ENCODE assay signal across 15 cellular contexts in the genomic region with DNA sequence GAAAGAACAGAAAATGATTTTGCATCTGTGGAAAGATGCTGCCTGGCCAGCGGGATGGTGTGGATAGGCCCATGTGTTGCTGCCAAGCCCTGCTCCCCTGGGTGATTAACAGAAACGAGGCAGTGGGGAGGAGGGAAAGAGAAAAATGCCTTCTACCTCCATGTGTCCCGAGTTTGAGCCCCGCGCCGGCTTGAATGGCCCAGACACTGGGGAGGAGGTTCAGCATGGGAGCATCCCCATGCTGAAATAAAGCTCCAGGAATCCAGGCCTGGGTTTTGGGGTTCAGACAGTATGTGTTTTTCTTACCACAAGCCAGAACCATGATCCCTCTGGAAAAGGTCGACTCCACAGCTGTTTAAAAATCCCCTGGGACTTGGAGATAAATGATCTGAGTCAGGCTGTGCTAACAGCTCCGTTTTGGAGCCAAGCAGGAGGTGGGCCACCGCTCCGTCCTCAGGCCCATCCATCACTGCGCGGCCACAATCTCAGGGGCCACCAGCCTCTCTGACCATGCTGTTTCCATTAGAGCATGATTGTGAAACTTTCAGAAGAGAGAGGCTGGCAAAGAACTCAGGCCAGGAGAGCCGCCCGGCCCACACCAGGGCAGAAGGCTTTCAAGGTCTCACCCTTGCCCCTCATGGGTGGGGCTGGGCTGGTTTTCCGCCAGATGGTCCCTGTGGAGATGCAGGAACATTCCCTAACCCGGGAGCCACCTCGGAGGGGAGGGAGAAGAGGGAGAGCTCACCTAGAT.
DNase-seq lines count a peak whose midpoint lies in the region; ATAC-seq, FAIRE-seq and TF ChIP-seq lines count a peak whose summit lies in the region.
"Had no signal": no experiment of that assay in that cellular context is flagged by ENCODE, and none has a peak within 500 bp of the region (broad histone marks: within the 10 kb centered on the region; RNA-seq: fewer than 3 reads in every experiment).

No MANE protein-coding gene starts in this region.

- no peak for TF ChIP-seq POLR2A in GM12891 (IDR thresholded peaks at IDR 0.05; ENCODE audit: low read depth, low read length)

- intact Hi-C loops in Right ventricle myocardium superior (cut with DNase I) (no loop called here), psoas muscle (cut with DNase I) (loop anchor here in 1 of 2 donors (5.0 kb wide), 1 partner anchor 79 kb away; no protein-coding TSS in a partner anchor)

- H3K4me3 ChIP-seq in AG10803 (ENCODE audit: low read length) (no peak overlapping the region), adipocyte (ENCODE audit: low read length) (peak overlapping the region; percentile 40), psoas muscle (no peak overlapping the region)
- H3K4me3 ChIP-seq: cardiac muscle cell, thoracic aorta had no signal

- H3K27me3 ChIP-seq in adipocyte (replicated peaks; ENCODE audit: control insufficient read depth, insufficient read depth, low read length) (no peaks in the 10 kb centered on the region), psoas muscle (ENCODE audit: insufficient read depth in 3 of 3, low read length in 2 of 3) (no peaks in the 10 kb centered on the region)
- H3K27me3 ChIP-seq: cardiac muscle cell had no signal

- peaks cover 58% of the 10 kb centered on the region for H3K4me1 ChIP-seq in adipocyte (ENCODE audit: control insufficient read depth, insufficient read depth, low read length)
- peaks cover 20% of the 10 kb centered on the region for H3K4me1 ChIP-seq in psoas muscle

- peak; percentile 73 for ATAC-seq in Right ventricle myocardium superior (ENCODE audit: poor library complexity)
- peak; percentile 31 to 65 (median 42) for ATAC-seq in psoas muscle
- ATAC-seq in HG03469 (IDR thresholded peaks at IDR 0.05; ENCODE audit: unreplicated experiment), result no peak

- H3K36me3 ChIP-seq in adipocyte (ENCODE audit: control insufficient read depth, insufficient read depth, low read length, severe bottlenecking) (no peaks in the 10 kb centered on the region), psoas muscle (ENCODE audit: insufficient read depth in 1 of 2, low read depth in 1 of 2) (no peaks in the 10 kb centered on the region)
- H3K36me3 ChIP-seq: cardiac muscle cell, thoracic aorta had no signal

- H3K9ac ChIP-seq in adipocyte (ENCODE audit: low read length), result no peak overlapping the region

- no peak for FAIRE-seq in GM12891 (lab: Jason Lieb, UNC)

- TF ChIP-seq CTCF in AG10803 (conservative IDR thresholded peaks at IDR 0.05; ENCODE audit: low read length), result no peak
- TF ChIP-seq CTCF in psoas muscle (IDR thresholded peaks at IDR 0.05), result no peak

- H3K9me3 ChIP-seq in adipocyte (ENCODE audit: control insufficient read depth, low read length), result no peaks in the 10 kb centered on the region
- no peaks in the 10 kb centered on the region for H3K9me3 ChIP-seq in psoas muscle
- H3K9me3 ChIP-seq: thoracic aorta had no signal

- whole genome bisulfite sequencing in psoas muscle, 3 donors, result 31 to 56% (median 38%) methylated on average over 16 to 17 of the region's 17 CpGs

- H3K27ac ChIP-seq in psoas muscle, result peak overlapping the region; percentile 50
- H3K27ac ChIP-seq: cardiac muscle cell had no signal

- peak; percentile 99 for DNase-seq in AG10803 (ENCODE audit: low read depth)
- DNase-seq in adipocyte (ENCODE audit: low read depth), result peak; percentile 32
- DNase-seq in Right ventricle myocardium superior, result peak; percentile 80
- DNase-seq in psoas muscle, result peak; percentile 72 to 86
- no peak for DNase-seq in GM12891 (ENCODE audit: insufficient read length, low spot score)
- DNase-seq in activated naive CD4-positive, alpha-beta T cell treated with Interleukin-2 at 50 U/mL for 16 hours, result no peak
- no peak for DNase-seq in NCI-H2107 treated with DMSO at 0.1 percent for 48 hours (lab: John Stamatoyannopoulos, UW; ENCODE audit: unreplicated experiment)
- DNase-seq: EL, erythroblast, NCI-H748 treated with DMSO at 0.1 percent for 48 hours, occipital lobe, SHP77 treated with DMSO at 0.1 percent for 48 hours had no signal

TF ChIP-seq in GM12891, 5 proteins besides CTCF, POLR2A, EP300 and RAD21:
- TF ChIP-seq TAF1 (IDR thresholded peaks at IDR 0.05; ENCODE audit: low read depth, low read length) (no peak), PAX5 (IDR thresholded peaks at IDR 0.05; ENCODE audit: insufficient read depth, low read length, severe bottlenecking) (no peak), POU2F2 (IDR thresholded peaks at IDR 0.05; ENCODE audit: low read depth, low read length) (no peak), POLR2AphosphoS5 (IDR thresholded peaks at IDR 0.05; ENCODE audit: low read depth, low read length) (no peak), SPI1 (IDR thresholded peaks at IDR 0.05; ENCODE audit: low read depth, low read length) (no peak)
TF ChIP-seq in GM12891: peak in this region for 0.

Comparison
In these comparisons a context has a peak if more than half of its experiments do, and no peak if none do; other contexts are left out.
1. DNase-seq: peak in AG10803 (single experiment), adipocyte (single experiment), Right ventricle myocardium superior (single experiment) and psoas muscle (2 of 2); none in GM12891 (single experiment), activated naive CD4-positive, alpha-beta T cell treated with Interleukin-2 at 50 U/mL for 16 hours (single experiment) and NCI-H2107 treated with DMSO at 0.1 percent for 48 hours (single experiment).